11 cellular contexts compared by ENCODE assay signal in the genomic region with DNA sequence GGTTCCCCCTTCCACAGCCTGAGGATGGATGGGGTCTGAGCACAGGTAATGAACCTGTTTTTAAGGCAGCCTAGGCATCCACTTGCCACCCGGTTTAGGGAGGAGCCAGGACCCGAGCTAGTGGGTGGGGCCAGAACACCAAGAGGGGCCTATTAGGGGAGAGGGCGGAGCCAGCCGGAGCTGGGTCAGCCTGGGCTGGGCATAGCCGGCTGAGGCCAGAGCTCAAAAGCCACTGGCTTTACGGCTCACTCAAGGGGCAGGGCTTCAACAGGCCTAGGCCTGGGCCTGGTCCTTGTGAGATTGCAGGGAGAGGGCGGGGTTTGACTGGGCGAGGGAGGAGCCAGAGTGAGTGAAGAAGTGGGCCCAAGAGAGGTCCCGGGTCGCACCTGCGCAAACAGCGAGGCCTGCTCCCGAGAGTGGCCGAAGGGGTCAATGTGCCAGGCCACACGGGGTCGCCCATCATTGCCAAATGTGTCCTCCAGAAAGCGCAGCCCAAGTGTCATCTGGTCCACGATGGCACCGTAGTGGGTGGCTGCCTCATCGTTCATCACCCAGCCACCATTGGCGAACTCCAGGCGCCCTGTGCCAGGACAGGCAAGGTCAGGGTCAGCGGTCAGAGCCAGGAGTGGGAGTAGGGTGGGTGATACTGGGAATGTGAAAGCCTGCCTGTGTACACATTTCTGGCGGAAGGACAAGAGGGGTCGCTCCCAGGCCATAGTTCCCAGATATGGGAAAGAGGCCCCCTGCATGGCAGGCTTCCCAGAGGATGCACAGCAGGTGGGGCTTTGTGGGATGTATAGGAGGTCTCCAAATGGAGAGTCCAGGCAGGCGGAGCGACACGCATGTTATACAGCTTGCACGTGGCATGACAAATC. TPM values are rescaled to one million over a fixed set of nuclear protein-coding genes. Genes with fewer than 3 reads are reported as not detected.
DNase-seq lines count a peak whose midpoint lies in the region; ATAC-seq and TF ChIP-seq lines count a peak whose summit lies in the region.
"Had no signal": no experiment of that assay in that cellular context is flagged by ENCODE, and none has a peak within 500 bp of the region (broad histone marks: within the 10 kb centered on the region; RNA-seq: fewer than 3 reads in every experiment).

No MANE protein-coding gene starts in this region.

- H3K4me3 ChIP-seq in thymus (ENCODE audit: low read length) (no peak overlapping the region), lower leg skin (ENCODE audit: low read depth, poor library complexity, severe bottlenecking) (no peak overlapping the region)

- no peaks in the 10 kb centered on the region for H3K9me3 ChIP-seq in thymus (ENCODE audit: control insufficient read depth)

- peaks cover 17% of the 10 kb centered on the region for H3K4me1 ChIP-seq in thymus (ENCODE audit: control insufficient read depth, insufficient read depth, low read length)
- H3K4me1 ChIP-seq: foreskin keratinocyte had no signal

- no peak for TF ChIP-seq CTCF in lower leg skin (IDR thresholded peaks at IDR 0.05)

- no peaks in the 10 kb centered on the region for H3K27me3 ChIP-seq in thymus (ENCODE audit: control insufficient read depth, insufficient read depth)
- H3K27me3 ChIP-seq: foreskin keratinocyte had no signal

- peak; percentile 2 for DNase-seq in Right ventricle myocardium inferior (ENCODE audit: missing footprints)
- DNase-seq in left ventricle myocardium superior, result no peak
- peak; percentile 65 for DNase-seq in RKO (ENCODE audit: low spot score)
- peak; percentile 85 to 86 for DNase-seq in erythroblast (lab: John Stamatoyannopoulos, UW)
- DNase-seq in lower leg skin (ENCODE audit: low spot score in 2 of 2), result no peak
- DNase-seq: foreskin keratinocyte, NCI-H1092 had no signal

- ATAC-seq in Right ventricle myocardium inferior (no peak), left ventricle myocardium superior (no peak), GM21515 (IDR thresholded peaks at IDR 0.05; ENCODE audit: unreplicated experiment) (no peak), HG03520 (IDR thresholded peaks at IDR 0.05; ENCODE audit: unreplicated experiment) (no peak)
- ATAC-seq: foreskin keratinocyte had no signal

- intact Hi-C loops in Right ventricle myocardium inferior (cut with DNase I), result no loop called here
- intact Hi-C loops in left ventricle myocardium superior (cut with micrococcal nuclease), result no loop called here
- intact Hi-C loops in lower leg skin (cut with DNase I; ENCODE audit: low total_unique reads), result no loop called here

- peak overlapping the region; percentile 47 for H3K27ac ChIP-seq in thymus (ENCODE audit: low read depth)
- H3K27ac ChIP-seq: foreskin keratinocyte had no signal

- 85% methylated on average over 29 of the region's 29 CpGs for WGBS in thymus
- 81 to 86% methylated on average over 28 of the region's 29 CpGs for WGBS in lower leg skin, 2 donors

- H3K36me3 ChIP-seq in thymus (ENCODE audit: control insufficient read depth, insufficient read depth), result peaks cover 49% of the 10 kb centered on the region

- no peak for TF ChIP-seq POLR2A in erythroblast (IDR thresholded peaks at IDR 0.05; ENCODE audit: low read length)
- no peak for TF ChIP-seq POLR2A in lower leg skin (IDR thresholded peaks at IDR 0.05)

RNA-seq across cellular contexts. Expression of gene MAN2B1, which starts 1.9 kb away (rescaled TPM):
- total RNA-seq in Right ventricle myocardium inferior (40.2 TPM), left ventricle myocardium superior (32.5 TPM), lower leg skin (10 to 100 TPM; 52.8 to 83.0 (median 74.9) TPM)
- polyA plus RNA-seq in thymus, result 49.1 TPM

RNA-seq across cellular contexts. Expression of gene WDR83, which starts 2.0 kb away (rescaled TPM):
- total RNA-seq in Right ventricle myocardium inferior (7.2 TPM), left ventricle myocardium superior (8.7 TPM), lower leg skin (10 to 100 TPM; 15.3 to 23.7 (median 19.3) TPM)
- polyA plus RNA-seq in thymus, result 19.6 TPM

RNA-seq across cellular contexts. Expression of gene DHPS, which starts 17.0 kb away (rescaled TPM):
- 45.9 TPM for total RNA-seq in Right ventricle myocardium inferior
- total RNA-seq in left ventricle myocardium superior, result 60.2 TPM
- 74.3 TPM for polyA plus RNA-seq in thymus
- total RNA-seq in lower leg skin, result 100 to 1,000 TPM; 101 to 218 (median 159) TPM

RNA-seq across cellular contexts. Expression of gene GNG14, which starts 23.2 kb away (rescaled TPM):
- total RNA-seq in Right ventricle myocardium inferior, result not detected
- not detected for total RNA-seq in left ventricle myocardium superior
- 0.14 TPM for polyA plus RNA-seq in thymus
- total RNA-seq in lower leg skin, result not detected
- total RNA-seq: foreskin keratinocyte; T-helper 2 cell treated with Interferon-gamma antibody and Interleukin-4, amounts not matched to agents 100 ng/mL and 5 ng/mL, for 36 hours had no signal
- polyA plus RNA-seq: foreskin keratinocyte had no signal

RNA-seq across cellular contexts. Expression of gene FBXW9, which starts 31.8 kb away (rescaled TPM):
- total RNA-seq in Right ventricle myocardium inferior (1.7 TPM), left ventricle myocardium superior (1.7 TPM), lower leg skin (10 to 100 TPM in 3 of 4 donors, 1 to 10 TPM in 1; 7.2 to 21.4 (median 13.1) TPM)
- 6.5 TPM for polyA plus RNA-seq in thymus

Comparison
In these comparisons a context has a peak if more than half of its experiments do, and no peak if none do; other contexts are left out.
1. DNase-seq: peak in Right ventricle myocardium inferior (single experiment), RKO (single experiment) and erythroblast (2 of 2); none in left ventricle myocardium superior (single experiment) and lower leg skin (0 of 2).